Comparison of ENCODE assay signal across 2 cellular contexts in genomic region chr11:3565838-3566237, GRCh38.
DNase-seq lines count a peak whose midpoint lies in the region; TF ChIP-seq lines count a peak whose summit lies in the region.
"Not testable (repeated sequence)": the region's sequence is repeated elsewhere in the genome, so short reads cannot be mapped to it uniquely, and the experiment has no call there.

No MANE protein-coding gene starts in this region.

- peak; percentile 8 for DNase-seq in mesenteric fat pad (ENCODE audit: low spot score)

- H3K4me1 ChIP-seq in HEK293 (ENCODE audit: control insufficient read depth, insufficient read depth, low read length), result not testable (repeated sequence)

- POLR2A ChIA-PET in HEK293 (lab: Yijun Ruan, JAX), result not testable (repeated sequence)

- not testable (repeated sequence) for TF ChIP-seq CTCF in HEK293 (tag by site-specific recombination; IDR thresholded peaks at IDR 0.05)

- H3K27ac ChIP-seq in HEK293 (ENCODE audit: extremely low read depth, low read depth, low read length), result not testable (repeated sequence)

- not testable (repeated sequence) for H3K4me3 ChIP-seq in HEK293 (ENCODE audit: low read depth, low read length)

- not testable (repeated sequence) for H3K9me3 ChIP-seq in HEK293 (ENCODE audit: control insufficient read depth, insufficient read depth, low read depth, low read length)

- CTCF ChIA-PET in HEK293 (lab: Yijun Ruan, JAX), result not testable (repeated sequence)

- H3K36me3 ChIP-seq in HEK293 (ENCODE audit: control insufficient read depth in 2 of 2, insufficient read depth in 1 of 2, low read length in 2 of 2), result not testable (repeated sequence)

TF ChIP-seq in HEK293, 187 proteins besides CTCF, POLR2A, EP300 and RAD21:
- TF ChIP-seq EGR2 (tag by site-specific recombination; IDR thresholded peaks at IDR 0.05; ENCODE audit: low read depth) (peak; percentile 99), ZFHX2 (tag by site-specific recombination; conservative IDR thresholded peaks at IDR 0.05) (peak; percentile 92), ZNF366 (tag by site-specific recombination; conservative IDR thresholded peaks at IDR 0.05) (0 out of 2 replicates have a peak, but pooled peaks have one; percentile 34)
